13 cellular contexts compared by ENCODE assay signal in genomic region chr1:10682449-10683365, GRCh38.
A peak's percentile ranks its signal among the peaks of the same experiment; 100 is the strongest.
DNase-seq lines count a peak whose midpoint lies in the region; ATAC-seq and TF ChIP-seq lines count a peak whose summit lies in the region.
"Had no signal": no experiment of that assay in that cellular context is flagged by ENCODE, and none has a peak within 500 bp of the region (broad histone marks: within the 10 kb centered on the region; RNA-seq: fewer than 3 reads in every experiment).

No MANE protein-coding gene starts in this region.

- peaks cover 6 to 100% (median 71%) of the 10 kb centered on the region in 3 donors for H3K4me1 ChIP-seq in gastroesophageal sphincter
- H3K4me1 ChIP-seq in rectal smooth muscle tissue (ENCODE audit: control insufficient read depth, insufficient read depth, low read length): peaks cover 76% of the 10 kb centered on the region
- H3K4me1 ChIP-seq in SK-N-SH (ENCODE audit: control insufficient read depth in 1 of 2, insufficient read depth in 2 of 2, low read depth in 1 of 2, low read length in 1 of 2): peaks cover 3 to 49% of the 10 kb centered on the region in 2 experiments; a peak in 2 of 4 replicates

- no peaks in the 10 kb centered on the region for H3K27me3 ChIP-seq in gastroesophageal sphincter
- no peaks in the 10 kb centered on the region for H3K27me3 ChIP-seq in rectal smooth muscle tissue (ENCODE audit: control insufficient read depth, insufficient read depth, low read length)
- no peaks in the 10 kb centered on the region for H3K27me3 ChIP-seq in SK-N-SH (ENCODE audit: insufficient read depth)

- no peaks in the 10 kb centered on the region for H4K20me1 ChIP-seq in SK-N-SH (ENCODE audit: insufficient read depth)

- no peaks in the 10 kb centered on the region for H3F3A ChIP-seq in SK-N-SH (replicated peaks; ENCODE audit: insufficient read depth)

- no peaks in the 10 kb centered on the region for H3K9me2 ChIP-seq in SK-N-SH

- 37 to 38% methylated on average over 6 to 8 of the region's 17 CpGs for WGBS in gastroesophageal sphincter (ENCODE audit: low coverage in 1 of 2), 2 donors
- 85% methylated on average over 16 of the region's 17 CpGs for WGBS in SK-N-SH (ENCODE audit: low lambda C conversion rate)

- intact Hi-C loops in head of caudate nucleus (cut with DNase I): no loop called here

- ATAC-seq in gastroesophageal sphincter: no peak
- ATAC-seq in HG02588 (IDR thresholded peaks at IDR 0.05; ENCODE audit: unreplicated experiment): no peak
- ATAC-seq in HG03442 (IDR thresholded peaks at IDR 0.05; ENCODE audit: unreplicated experiment): no peak
- ATAC-seq: GM12878, sciatic nerve had no signal

- H3K9ac ChIP-seq in rectal smooth muscle tissue (ENCODE audit: low read length) (peak overlapping the region; percentile 13), SK-N-SH (no peak overlapping the region)

- H3K36me3 ChIP-seq in gastroesophageal sphincter (no peaks in the 10 kb centered on the region), rectal smooth muscle tissue (ENCODE audit: control insufficient read depth, insufficient read depth, low read length) (no peaks in the 10 kb centered on the region), SK-N-SH (replicated peaks in 1 of 2; ENCODE audit: control insufficient read depth in 1 of 2, insufficient read depth in 2 of 2, low read length in 1 of 2) (no peaks in the 10 kb centered on the region)
- H3K36me3 ChIP-seq: thoracic aorta had no signal

- TF ChIP-seq POLR2A in gastroesophageal sphincter (IDR thresholded peaks at IDR 0.05): no peak

- H3K9me3 ChIP-seq in gastroesophageal sphincter (no peaks in the 10 kb centered on the region), SK-N-SH (no peaks in the 10 kb centered on the region)
- H3K9me3 ChIP-seq: thoracic aorta had no signal

- POLR2A ChIA-PET in SK-N-SH (lab: Yijun Ruan, JAX): no interaction called here

- H3K4me2 ChIP-seq in SK-N-SH: no peak overlapping the region

- peak overlapping the region; percentile 4 to 95 (median 90) for H3K27ac ChIP-seq in gastroesophageal sphincter
- peak overlapping the region; percentile 87 for H3K27ac ChIP-seq in rectal smooth muscle tissue (ENCODE audit: low read depth, low read length)
- no peak overlapping the region for H3K27ac ChIP-seq in SK-N-SH (ENCODE audit: low read depth in 2 of 2, low read length in 1 of 2)
- H3K27ac ChIP-seq: thoracic aorta had no signal

- H2AFZ ChIP-seq in SK-N-SH (ENCODE audit: low read depth): no peak overlapping the region

- peak overlapping the region in 1 of 2 donors; percentile 2 for H3K4me3 ChIP-seq in gastroesophageal sphincter
- H3K4me3 ChIP-seq in rectal smooth muscle tissue (ENCODE audit: low read length): peak overlapping the region; percentile 26
- H3K4me3 ChIP-seq in SK-N-SH (ENCODE audit: low read depth in 2 of 2, low read length in 1 of 2): no peak overlapping the region
- H3K4me3 ChIP-seq: GM12878, thoracic aorta had no signal

- no peak for TF ChIP-seq EP300 in gastroesophageal sphincter (IDR thresholded peaks at IDR 0.05)
- TF ChIP-seq EP300 in SK-N-SH (IDR thresholded peaks at IDR 0.05; ENCODE audit: borderline replicate concordance in 1 of 2, low read depth in 1 of 2, low read length in 1 of 2): no peak

- peak; percentile 64 for DNase-seq in DMS153 (lab: John Stamatoyannopoulos, UW)
- peak; percentile 94 for DNase-seq in NCI-H2171 treated with DMSO at 0.1 percent for 48 hours (lab: John Stamatoyannopoulos, UW)
- no peak for DNase-seq in head of caudate nucleus
- no peak for DNase-seq in SK-N-SH
- DNase-seq: activated CD8-positive, alpha-beta memory T cell treated with anti-CD3 and anti-CD28 coated beads for 24 hours; NCI-H1436 had no signal

- no peaks in the 10 kb centered on the region for H3K79me2 ChIP-seq in SK-N-SH (ENCODE audit: insufficient read depth)

- CTCF ChIA-PET in SK-N-SH (lab: Yijun Ruan, JAX): interaction anchor here (0.7 to 2.0 kb wide), 3 partner anchors 9 to 184 kb away, joined by 3 to 15 read pairs (median 4); no protein-coding TSS in a partner anchor

- TF ChIP-seq CTCF in gastroesophageal sphincter (IDR thresholded peaks at IDR 0.05) (no peak), SK-N-SH (IDR thresholded peaks at IDR 0.05) (no peak)

- no peak for TF ChIP-seq RAD21 in SK-N-SH (IDR thresholded peaks at IDR 0.05; ENCODE audit: low read length)

TF ChIP-seq in SK-N-SH, 30 proteins besides CTCF, POLR2A, EP300 and RAD21:
- TF ChIP-seq TEAD4 (IDR thresholded peaks at IDR 0.05; ENCODE audit: borderline replicate concordance, insufficient read depth) (no peak), ZBTB33 (IDR thresholded peaks at IDR 0.05; ENCODE audit: borderline replicate concordance, low read depth) (no peak), MXI1 (IDR thresholded peaks at IDR 0.05; ENCODE audit: low read depth, low read length) (no peak), USF2 (IDR thresholded peaks at IDR 0.05; ENCODE audit: borderline replicate concordance, low read depth, low read length) (no peak), FOSL2 (IDR thresholded peaks at IDR 0.05; ENCODE audit: borderline replicate concordance, low read depth) (no peak)

Comparison
In these comparisons a context has a peak if more than half of its experiments do, and no peak if none do; other contexts are left out.
1. DNase-seq: peak in DMS153 (single experiment) and NCI-H2171 treated with DMSO at 0.1 percent for 48 hours (single experiment); none in head of caudate nucleus (0 of 42) and SK-N-SH (single experiment).
2. H3K27ac ChIP-seq: peak in gastroesophageal sphincter (4 of 4) and rectal smooth muscle tissue (single experiment); none in SK-N-SH (0 of 2).